ENCODE assay signal across 1 cellular context in the genomic region with DNA sequence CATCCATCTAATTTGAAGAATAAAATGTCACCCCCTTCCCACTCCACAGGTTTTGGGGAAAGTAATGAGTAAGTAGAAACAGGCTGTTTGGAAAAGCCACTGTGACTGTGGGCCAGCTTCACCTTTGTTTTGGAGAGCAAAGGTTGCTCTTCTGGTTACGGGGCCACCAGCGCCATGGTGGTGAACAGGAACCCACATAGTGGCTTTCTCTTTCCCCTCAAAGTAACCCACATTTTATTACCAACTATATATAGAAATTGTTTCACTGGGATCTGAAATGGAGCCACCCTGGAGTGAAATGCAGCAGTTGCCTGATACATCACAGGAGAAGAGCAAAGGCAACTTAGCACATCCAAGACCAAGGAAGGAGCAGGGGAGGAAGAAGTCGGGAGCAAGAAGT.
TF ChIP-seq lines count a peak whose summit lies in the region.

No MANE protein-coding gene starts in this region.

TF ChIP-seq in SK-N-SH treated with all-trans-retinoic acid at 6 μM for 48 hours, 23 proteins besides CTCF, POLR2A, EP300 and RAD21:
- no peak for TF ChIP-seq PPARA (CRISPR knock-in tag; IDR thresholded peaks at IDR 0.05; ENCODE audit: borderline replicate concordance)
- no peak for TF ChIP-seq ZNF70 (CRISPR knock-in tag; IDR thresholded peaks at IDR 0.05)
- TF ChIP-seq ZC3H10 (CRISPR knock-in tag; IDR thresholded peaks at IDR 0.05) = no peak
- TF ChIP-seq ZFP30 (CRISPR knock-in tag; IDR thresholded peaks at IDR 0.05) = no peak
- no peak for TF ChIP-seq BACH2 (CRISPR knock-in tag; IDR thresholded peaks at IDR 0.05; ENCODE audit: borderline replicate concordance)
- TF ChIP-seq SNAI2 (CRISPR knock-in tag; IDR thresholded peaks at IDR 0.05) = no peak
- TF ChIP-seq ZFP3 (CRISPR knock-in tag; IDR thresholded peaks at IDR 0.05) = no peak
- no peak for TF ChIP-seq TOX (CRISPR knock-in tag; IDR thresholded peaks at IDR 0.05; ENCODE audit: borderline replicate concordance)
- no peak for TF ChIP-seq ESRRG (CRISPR knock-in tag; IDR thresholded peaks at IDR 0.05)
- no peak for TF ChIP-seq ISL1 (CRISPR knock-in tag; IDR thresholded peaks at IDR 0.05)
- TF ChIP-seq TSHZ2 (CRISPR knock-in tag; IDR thresholded peaks at IDR 0.05) = no peak
- TF ChIP-seq ZNF8 (CRISPR knock-in tag; IDR thresholded peaks at IDR 0.05) = no peak
- TF ChIP-seq ARNTL (CRISPR knock-in tag; IDR thresholded peaks at IDR 0.05; ENCODE audit: borderline replicate concordance, low read depth) = no peak
- no peak for TF ChIP-seq GLIS3 (CRISPR knock-in tag; IDR thresholded peaks at IDR 0.05)
- no peak for TF ChIP-seq CSDC2 (CRISPR knock-in tag; IDR thresholded peaks at IDR 0.05)
- no peak for TF ChIP-seq OSR1 (CRISPR knock-in tag; IDR thresholded peaks at IDR 0.05)
